20 cellular contexts compared by ENCODE assay signal in the genomic region with DNA sequence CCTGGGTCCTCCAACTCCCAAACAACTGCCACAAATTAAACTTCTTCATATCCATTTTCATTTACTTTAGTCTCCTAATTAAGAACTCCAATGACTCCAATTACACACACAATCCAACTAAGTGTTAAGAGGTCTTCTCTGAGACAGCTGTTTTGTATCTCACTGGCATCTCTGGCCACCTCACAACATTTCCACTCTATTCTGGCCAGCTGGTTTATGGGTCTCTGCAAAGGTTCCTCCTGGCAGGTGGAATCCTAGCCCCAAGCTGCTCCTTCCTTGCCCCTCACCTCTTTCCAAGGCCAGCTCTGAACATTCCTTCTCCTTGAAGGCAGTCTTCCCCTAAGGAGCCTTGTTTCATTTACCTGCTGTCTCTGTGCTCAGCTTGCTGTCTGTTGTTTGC.
DNase-seq lines count a peak whose midpoint lies in the region; TF ChIP-seq lines count a peak whose summit lies in the region.
"Had no signal": no experiment of that assay in that cellular context is flagged by ENCODE, and none has a peak within 500 bp of the region (broad histone marks: within the 10 kb centered on the region; RNA-seq: fewer than 3 reads in every experiment).

No MANE protein-coding gene starts in this region.

- no peaks in the 10 kb centered on the region for H3K27me3 ChIP-seq in neuronal stem cell (ENCODE audit: control insufficient read depth in 3 of 3, insufficient read depth in 3 of 3, low read depth in 1 of 3, low read length in 3 of 3)
- no peaks in the 10 kb centered on the region for H3K27me3 ChIP-seq in transverse colon
- H3K27me3 ChIP-seq: BE2C had no signal

- H3K36me3 ChIP-seq in neuronal stem cell (replicated peaks in 1 of 2; ENCODE audit: control insufficient read depth in 2 of 2, insufficient read depth in 2 of 2, low read length in 2 of 2) (no peaks in the 10 kb centered on the region), transverse colon (no peaks in the 10 kb centered on the region)
- H3K36me3 ChIP-seq: BE2C had no signal

- no peak overlapping the region for H4K91ac ChIP-seq in neuronal stem cell (ENCODE audit: low read depth, low read length, poor library complexity)

- DNase-seq in NCI-H69 (lab: John Stamatoyannopoulos, UW) (peak; percentile 18), left kidney (ENCODE audit: low read depth, low spot score) (peak; percentile 78), neuronal stem cell (ENCODE audit: low spot score) (no peak), transverse colon (no peak), NCI-H2081 treated with DMSO at 0.1 percent for 48 hours (lab: John Stamatoyannopoulos, UW) (no peak), NCI-H510A treated with DMSO at 0.1 percent for 48 hours (lab: John Stamatoyannopoulos, UW) (no peak), NCI-H2107 (lab: John Stamatoyannopoulos, UW) (no peak)
- DNase-seq: ACHN; BE2C; C1 segment of cervical spinal cord; CD4-positive, CD25-positive, alpha-beta regulatory T cell; CD8-positive, alpha-beta memory T cell; COR-L47; DMS 273 treated with DMSO at 0.1 percent for 48 hours; DMS53; DND-41; EL; HCEC 1CT had no signal

- no peak overlapping the region for H2BK12ac ChIP-seq in neuronal stem cell (ENCODE audit: low read length)

- H3K9ac ChIP-seq in neuronal stem cell (ENCODE audit: low read depth, low read length, poor library complexity): no peak overlapping the region

- TF ChIP-seq EP300 in transverse colon (IDR thresholded peaks at IDR 0.05; ENCODE audit: low read depth): no peak

- H4K8ac ChIP-seq in neuronal stem cell (ENCODE audit: low read depth, low read length): no peak overlapping the region

- H2BK5ac ChIP-seq in neuronal stem cell (ENCODE audit: low read length): no peak overlapping the region

- H3K14ac ChIP-seq in neuronal stem cell (ENCODE audit: low read length): no peak overlapping the region

- TF ChIP-seq POLR2A in transverse colon (IDR thresholded peaks at IDR 0.05): no peak

- in situ Hi-C loops in transverse colon (cut with MboI; ENCODE audit: low pct_ligation_motif_present in 1 of 4, low pct_unique_long_range_greater_than_20kb in 1 of 4, low sequenced_read_pairs in 3 of 4): no loop called here

- no peak overlapping the region for H2AFZ ChIP-seq in neuronal stem cell (ENCODE audit: low read length)

- peak overlapping the region; percentile 29 for H3K18ac ChIP-seq in neuronal stem cell (ENCODE audit: low read length)

- intact Hi-C loops in transverse colon (cut with DNase I; ENCODE audit: low total_unique reads): no loop called here

- no peak overlapping the region for H3K4ac ChIP-seq in neuronal stem cell (ENCODE audit: low read length)

- H2BK15ac ChIP-seq in neuronal stem cell (ENCODE audit: low read length): no peak overlapping the region

- H2BK120ac ChIP-seq in neuronal stem cell (ENCODE audit: low read depth, low read length): no peak overlapping the region

- TF ChIP-seq CTCF in transverse colon (IDR thresholded peaks at IDR 0.05): no peak

- H3K4me2 ChIP-seq in neuronal stem cell (ENCODE audit: insufficient read depth, low read length, poor library complexity, severe bottlenecking): no peak overlapping the region

- H3K9me3 ChIP-seq in neuronal stem cell (replicated peaks in 1 of 2; ENCODE audit: control insufficient read depth in 2 of 2, insufficient read depth in 1 of 2, low read depth in 1 of 2, low read length in 2 of 2): no peaks in the 10 kb centered on the region
- no peaks in the 10 kb centered on the region for H3K9me3 ChIP-seq in transverse colon
- H3K9me3 ChIP-seq: BE2C had no signal

- H3K79me1 ChIP-seq in neuronal stem cell (ENCODE audit: low read depth, low read length): no peaks in the 10 kb centered on the region

- peaks cover 0 to 7% of the 10 kb centered on the region in 2 donors for H3K4me1 ChIP-seq in neuronal stem cell (ENCODE audit: control insufficient read depth in 2 of 2, insufficient read depth in 1 of 2, low read depth in 1 of 2, low read length in 2 of 2)
- peaks cover 0 to 7% (median 0%) of the 10 kb centered on the region in 4 donors for H3K4me1 ChIP-seq in transverse colon
- H3K4me1 ChIP-seq: BE2C had no signal

- H3K4me3 ChIP-seq in neuronal stem cell (ENCODE audit: low read length in 2 of 2) (no peak overlapping the region), transverse colon (no peak overlapping the region)
- H3K4me3 ChIP-seq: GM12878 had no signal

- no peak overlapping the region for H3K23ac ChIP-seq in neuronal stem cell (ENCODE audit: low read depth, low read length, poor library complexity)

- no peak overlapping the region for H2AK5ac ChIP-seq in neuronal stem cell (ENCODE audit: low read depth, low read length)

- H3K27ac ChIP-seq in neuronal stem cell (replicated peaks; ENCODE audit: low read length) (no peak overlapping the region), transverse colon (peak overlapping the region in 3 of 4 donors; percentile 2 to 57 (median 46))
- H3K27ac ChIP-seq: HL-60 had no signal

Comparison
In these comparisons a context has a peak if more than half of its experiments do, and no peak if none do; other contexts are left out.
1. DNase-seq: peak in NCI-H69 (single experiment) and left kidney (single experiment); none in neuronal stem cell (single experiment), transverse colon (single experiment), NCI-H2081 treated with DMSO at 0.1 percent for 48 hours (single experiment), NCI-H510A treated with DMSO at 0.1 percent for 48 hours (single experiment) and NCI-H2107 (single experiment).